Comparison of ENCODE assay signal across 8 cellular contexts in the genomic region with DNA sequence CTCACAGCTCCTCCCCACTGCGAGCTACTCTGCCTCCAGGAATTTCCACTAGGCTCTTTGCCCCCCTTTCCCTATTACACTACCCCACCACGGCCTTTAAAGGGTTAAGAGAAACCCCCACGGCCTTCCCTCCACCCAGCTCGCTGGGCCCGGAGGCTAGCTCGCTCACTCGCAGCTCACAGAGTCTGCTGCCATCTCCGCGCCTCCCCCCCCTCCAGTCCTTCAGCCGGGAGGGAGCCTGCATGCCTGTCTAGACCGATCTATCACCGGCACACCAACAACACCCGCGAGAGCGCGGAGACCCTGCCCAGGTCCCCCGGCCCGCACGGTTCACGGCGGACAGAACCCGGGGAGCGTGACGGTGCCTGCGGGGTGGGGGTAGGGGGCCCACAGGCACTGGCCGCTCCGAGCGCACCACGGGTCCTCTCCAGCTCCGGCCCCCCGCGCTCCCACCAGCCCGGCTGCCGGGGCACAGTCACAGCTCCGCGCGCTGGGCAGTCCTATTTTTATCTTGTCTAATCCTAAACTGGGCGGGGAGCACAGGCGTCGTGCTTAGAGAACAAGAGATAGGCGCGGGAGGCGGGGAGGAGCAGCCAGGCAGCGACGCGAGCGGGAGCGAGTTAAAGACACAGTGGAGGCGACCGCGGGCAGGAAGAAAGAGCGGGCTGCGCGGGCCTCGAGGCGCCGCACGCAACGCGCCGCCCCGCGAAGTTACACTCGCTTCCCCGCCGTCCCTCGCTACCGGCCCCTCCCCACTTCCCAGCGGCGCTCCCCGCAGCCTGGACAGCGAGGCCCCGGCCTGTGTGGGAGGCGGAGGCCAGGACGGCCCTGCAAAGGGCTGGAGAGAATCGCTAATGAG. TPM values are rescaled to one million over a fixed set of nuclear protein-coding genes. Genes with fewer than 3 reads are reported as not detected.
DNase-seq lines count a peak whose midpoint lies in the region; ATAC-seq lines count a peak whose summit lies in the region.

No MANE protein-coding gene starts in this region.

- 1% methylated on average over 76 of the region's 76 CpGs for WGBS in right cardiac atrium

- H3K4me1 Mint-ChIP-seq in activated naive CD8-positive, alpha-beta T cell treated with anti-CD3 and anti-CD28 coated beads for 36 hours, result peaks cover 28% of the 10 kb centered on the region

- intact Hi-C loops in right cardiac atrium (cut with DNase I), result loop anchor here in 2 of 4 donors (10.0 kb wide), 4 partner anchors 61 to 359 kb away; no protein-coding TSS in a partner anchor

- peak overlapping the region; percentile 38 for H3K27ac Mint-ChIP-seq in activated naive CD8-positive, alpha-beta T cell treated with anti-CD3 and anti-CD28 coated beads for 36 hours

- H3K27ac ChIP-seq in right cardiac atrium (ENCODE audit: low read length), result peak overlapping the region; percentile 16

- no peaks in the 10 kb centered on the region for H3K27me3 ChIP-seq in right cardiac atrium (ENCODE audit: control insufficient read depth, insufficient read depth)

- DNase-seq in COR-L47 (lab: John Stamatoyannopoulos, UW) (peak; percentile 17), NCI-H146 (lab: John Stamatoyannopoulos, UW) (peak; percentile 59), right cardiac atrium (peak; percentile 63 to 87 (median 83)), retina (peak; percentile 88), NCI-H446 treated with DMSO at 0.1 percent for 48 hours (lab: John Stamatoyannopoulos, UW) (no peak)
- no peak for DNase-seq in activated naive CD8-positive, alpha-beta T cell treated with anti-CD3 and anti-CD28 coated beads for 36 hours

- H3K4me1 ChIP-seq in right cardiac atrium (ENCODE audit: control insufficient read depth, insufficient read depth, low read length), result no peaks in the 10 kb centered on the region

- ATAC-seq in right cardiac atrium, result peak; percentile 47 to 60
- ATAC-seq in HG03196 (IDR thresholded peaks at IDR 0.05; ENCODE audit: unreplicated experiment), result no peak
- ATAC-seq in GM18868 (IDR thresholded peaks at IDR 0.05; ENCODE audit: unreplicated experiment), result no peak

- H3K9me3 ChIP-seq in right cardiac atrium (ENCODE audit: control insufficient read depth, low read length), result no peaks in the 10 kb centered on the region

- no peaks in the 10 kb centered on the region for H3K27me3 Mint-ChIP-seq in activated naive CD8-positive, alpha-beta T cell treated with anti-CD3 and anti-CD28 coated beads for 36 hours

- H3K4me3 Mint-ChIP-seq in activated naive CD8-positive, alpha-beta T cell treated with anti-CD3 and anti-CD28 coated beads for 36 hours, result peak overlapping the region; percentile 87

- H3K9me3 Mint-ChIP-seq in activated naive CD8-positive, alpha-beta T cell treated with anti-CD3 and anti-CD28 coated beads for 36 hours, result no peaks in the 10 kb centered on the region

- H3K4me3 ChIP-seq in right cardiac atrium (ENCODE audit: low read length), result peak overlapping the region; percentile 97

- peaks cover 6% of the 10 kb centered on the region for H3K36me3 Mint-ChIP-seq in activated naive CD8-positive, alpha-beta T cell treated with anti-CD3 and anti-CD28 coated beads for 36 hours

RNA-seq across cellular contexts. Expression of a gene that starts 3.5 kb away (rescaled TPM):
- 10 to 100 TPM; 32.3 to 36.0 TPM for total RNA-seq in activated naive CD8-positive, alpha-beta T cell treated with anti-CD3 and anti-CD28 coated beads for 36 hours
- total RNA-seq in right cardiac atrium, result 10 to 100 TPM; 18.1 to 30.1 (median 20.5) TPM
- polyA plus RNA-seq in right cardiac atrium, result 11.1 TPM

Comparison
In these comparisons a context has a peak if more than half of its experiments do, and no peak if none do; other contexts are left out.
1. DNase-seq: peak in COR-L47 (single experiment), NCI-H146 (single experiment), right cardiac atrium (3 of 3) and retina (single experiment); none in activated naive CD8-positive, alpha-beta T cell treated with anti-CD3 and anti-CD28 coated beads for 36 hours (single experiment) and NCI-H446 treated with DMSO at 0.1 percent for 48 hours (single experiment).
2. ATAC-seq: peak in right cardiac atrium (2 of 2); none in HG03196 (single experiment) and GM18868 (single experiment).